1 cellular context compared by ENCODE assay signal in the genomic region with DNA sequence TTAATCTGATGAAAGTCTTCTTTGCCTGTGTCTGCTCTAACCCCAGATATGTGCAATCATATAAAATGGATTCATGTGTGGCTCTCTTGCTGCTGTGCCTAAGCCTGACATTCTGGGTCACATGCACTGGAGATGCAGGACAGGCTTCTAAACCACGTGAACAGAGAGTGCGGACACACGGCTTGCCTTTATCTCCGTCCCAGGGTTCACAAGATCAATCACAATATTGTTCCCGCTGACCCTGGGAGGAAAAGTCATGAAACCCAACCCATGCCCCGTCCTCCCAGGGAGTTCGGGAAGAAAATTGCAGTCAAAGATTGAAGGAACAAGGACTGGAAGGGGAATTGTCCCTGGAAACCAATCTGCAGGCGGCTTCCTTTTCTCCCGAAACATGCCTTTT.
TF ChIP-seq lines count a peak whose summit lies in the region.

No MANE protein-coding gene starts in this region.

TF ChIP-seq in HepG2, 621 proteins besides CTCF, POLR2A, EP300 and RAD21 (continues in another document):
- TF ChIP-seq, protein P1, sequence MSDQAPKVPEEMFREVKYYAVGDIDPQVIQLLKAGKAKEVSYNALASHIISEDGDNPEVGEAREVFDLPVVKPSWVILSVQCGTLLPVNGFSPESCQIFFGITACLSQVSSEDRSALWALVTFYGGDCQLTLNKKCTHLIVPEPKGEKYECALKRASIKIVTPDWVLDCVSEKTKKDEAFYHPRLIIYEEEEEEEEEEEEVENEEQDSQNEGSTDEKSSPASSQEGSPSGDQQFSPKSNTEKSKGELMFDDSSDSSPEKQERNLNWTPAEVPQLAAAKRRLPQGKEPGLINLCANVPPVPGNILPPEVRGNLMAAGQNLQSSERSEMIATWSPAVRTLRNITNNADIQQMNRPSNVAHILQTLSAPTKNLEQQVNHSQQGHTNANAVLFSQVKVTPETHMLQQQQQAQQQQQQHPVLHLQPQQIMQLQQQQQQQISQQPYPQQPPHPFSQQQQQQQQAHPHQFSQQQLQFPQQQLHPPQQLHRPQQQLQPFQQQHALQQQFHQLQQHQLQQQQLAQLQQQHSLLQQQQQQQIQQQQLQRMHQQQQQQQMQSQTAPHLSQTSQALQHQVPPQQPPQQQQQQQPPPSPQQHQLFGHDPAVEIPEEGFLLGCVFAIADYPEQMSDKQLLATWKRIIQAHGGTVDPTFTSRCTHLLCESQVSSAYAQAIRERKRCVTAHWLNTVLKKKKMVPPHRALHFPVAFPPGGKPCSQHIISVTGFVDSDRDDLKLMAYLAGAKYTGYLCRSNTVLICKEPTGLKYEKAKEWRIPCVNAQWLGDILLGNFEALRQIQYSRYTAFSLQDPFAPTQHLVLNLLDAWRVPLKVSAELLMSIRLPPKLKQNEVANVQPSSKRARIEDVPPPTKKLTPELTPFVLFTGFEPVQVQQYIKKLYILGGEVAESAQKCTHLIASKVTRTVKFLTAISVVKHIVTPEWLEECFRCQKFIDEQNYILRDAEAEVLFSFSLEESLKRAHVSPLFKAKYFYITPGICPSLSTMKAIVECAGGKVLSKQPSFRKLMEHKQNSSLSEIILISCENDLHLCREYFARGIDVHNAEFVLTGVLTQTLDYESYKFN (CRISPR knock-in tag; conservative IDR thresholded peaks at IDR 0.05) = peak; percentile 45
- TF ChIP-seq MXD4 (CRISPR knock-in tag; IDR thresholded peaks at IDR 0.05) (no peak), JUNB (CRISPR knock-in tag; IDR thresholded peaks at IDR 0.05; ENCODE audit: borderline replicate concordance) (no peak), KLF16 (CRISPR knock-in tag; IDR thresholded peaks at IDR 0.05) (0 out of 4 replicates have a peak, but pooled peaks of 1 of the 2 experiments have one; percentile 16), ERF (CRISPR knock-in tag; IDR thresholded peaks at IDR 0.05) (peak; percentile 30; the same call in 1 of the 2 replicates), MED1 (CRISPR knock-in tag; IDR thresholded peaks at IDR 0.05) (0 out of 2 replicates have a peak, but pooled peaks have one; percentile 31), FOXC1 (CRISPR knock-in tag; IDR thresholded peaks at IDR 0.05; ENCODE audit: borderline replicate concordance) (no peak), ZNF496 (CRISPR knock-in tag; IDR thresholded peaks at IDR 0.05; ENCODE audit: insufficient replicate concordance) (no peak), ZNF343 (CRISPR knock-in tag; IDR thresholded peaks at IDR 0.05) (no peak), ZNF569 (CRISPR knock-in tag; IDR thresholded peaks at IDR 0.05; ENCODE audit: borderline replicate concordance) (no peak), RARA (CRISPR knock-in tag; IDR thresholded peaks at IDR 0.05) (peak; percentile 78), BCL6 (CRISPR knock-in tag; IDR thresholded peaks at IDR 0.05) (peak; percentile 49), ZFP36L2 (CRISPR knock-in tag; IDR thresholded peaks at IDR 0.05) (no peak), ZNF331 (CRISPR knock-in tag; IDR thresholded peaks at IDR 0.05) (peak; percentile 67; the same call in 1 of the 2 replicates), NR2F6 (IDR thresholded peaks at IDR 0.05) (peak; percentile 59), NR2F6 (CRISPR knock-in tag; IDR thresholded peaks at IDR 0.05) (peak; percentile 79), REXO4 (CRISPR knock-in tag; IDR thresholded peaks at IDR 0.05; ENCODE audit: borderline replicate concordance) (no peak), ARNTL (CRISPR knock-in tag; IDR thresholded peaks at IDR 0.05) (peak; percentile 91), GABPA (IDR thresholded peaks at IDR 0.05; ENCODE audit: low read depth, low read length) (no peak), GABPA (CRISPR knock-in tag; IDR thresholded peaks at IDR 0.05; ENCODE audit: low read depth) (0 out of 2 replicates have a peak, but pooled peaks have one; percentile 17), CREM (IDR thresholded peaks at IDR 0.05) (0 out of 2 replicates have a peak, but pooled peaks have one; percentile 13), CREM (CRISPR knock-in tag; IDR thresholded peaks at IDR 0.05) (no peak), NPAS2 (CRISPR knock-in tag; IDR thresholded peaks at IDR 0.05; ENCODE audit: borderline replicate concordance) (no peak), ZNF20 (CRISPR knock-in tag; IDR thresholded peaks at IDR 0.05) (no peak), NFKBIZ (CRISPR knock-in tag; IDR thresholded peaks at IDR 0.05) (no peak), HOXA9 (CRISPR knock-in tag; IDR thresholded peaks at IDR 0.05; ENCODE audit: borderline replicate concordance) (no peak), RNF2 (conservative IDR thresholded peaks at IDR 0.05; ENCODE audit: low read depth) (peak; percentile 48; the same call in 1 of the 2 replicates), PITX1 (CRISPR knock-in tag; IDR thresholded peaks at IDR 0.05) (peak; percentile 41; the same call in 1 of the 2 replicates), SMAD1 (CRISPR knock-in tag; IDR thresholded peaks at IDR 0.05; ENCODE audit: borderline replicate concordance, low read depth) (no peak), NR2F2 (IDR thresholded peaks at IDR 0.05; ENCODE audit: borderline replicate concordance, low read depth) (peak; percentile 44; the same call in 1 of the 2 replicates), NR1H2 (CRISPR knock-in tag; IDR thresholded peaks at IDR 0.05; ENCODE audit: borderline replicate concordance, low read depth) (no peak), HNF4A (CRISPR knock-in tag; IDR thresholded peaks at IDR 0.05) (peak; percentile 81), SALL1 (CRISPR knock-in tag; IDR thresholded peaks at IDR 0.05) (peak; percentile 69), SMAD9 (CRISPR knock-in tag; IDR thresholded peaks at IDR 0.05) (no peak), NFATC3 (CRISPR knock-in tag; IDR thresholded peaks at IDR 0.05) (no peak), ZEB1 (IDR thresholded peaks at IDR 0.05; ENCODE audit: insufficient replicate concordance, low read depth) (no peak), HDAC1 (CRISPR knock-in tag; IDR thresholded peaks at IDR 0.05) (peak; percentile 47; the same call in 1 of the 2 replicates), NCOA2 (CRISPR knock-in tag; IDR thresholded peaks at IDR 0.05) (peak; percentile 75), PHF21A (CRISPR knock-in tag; IDR thresholded peaks at IDR 0.05) (no peak)
- TF ChIP-seq, protein P2, sequence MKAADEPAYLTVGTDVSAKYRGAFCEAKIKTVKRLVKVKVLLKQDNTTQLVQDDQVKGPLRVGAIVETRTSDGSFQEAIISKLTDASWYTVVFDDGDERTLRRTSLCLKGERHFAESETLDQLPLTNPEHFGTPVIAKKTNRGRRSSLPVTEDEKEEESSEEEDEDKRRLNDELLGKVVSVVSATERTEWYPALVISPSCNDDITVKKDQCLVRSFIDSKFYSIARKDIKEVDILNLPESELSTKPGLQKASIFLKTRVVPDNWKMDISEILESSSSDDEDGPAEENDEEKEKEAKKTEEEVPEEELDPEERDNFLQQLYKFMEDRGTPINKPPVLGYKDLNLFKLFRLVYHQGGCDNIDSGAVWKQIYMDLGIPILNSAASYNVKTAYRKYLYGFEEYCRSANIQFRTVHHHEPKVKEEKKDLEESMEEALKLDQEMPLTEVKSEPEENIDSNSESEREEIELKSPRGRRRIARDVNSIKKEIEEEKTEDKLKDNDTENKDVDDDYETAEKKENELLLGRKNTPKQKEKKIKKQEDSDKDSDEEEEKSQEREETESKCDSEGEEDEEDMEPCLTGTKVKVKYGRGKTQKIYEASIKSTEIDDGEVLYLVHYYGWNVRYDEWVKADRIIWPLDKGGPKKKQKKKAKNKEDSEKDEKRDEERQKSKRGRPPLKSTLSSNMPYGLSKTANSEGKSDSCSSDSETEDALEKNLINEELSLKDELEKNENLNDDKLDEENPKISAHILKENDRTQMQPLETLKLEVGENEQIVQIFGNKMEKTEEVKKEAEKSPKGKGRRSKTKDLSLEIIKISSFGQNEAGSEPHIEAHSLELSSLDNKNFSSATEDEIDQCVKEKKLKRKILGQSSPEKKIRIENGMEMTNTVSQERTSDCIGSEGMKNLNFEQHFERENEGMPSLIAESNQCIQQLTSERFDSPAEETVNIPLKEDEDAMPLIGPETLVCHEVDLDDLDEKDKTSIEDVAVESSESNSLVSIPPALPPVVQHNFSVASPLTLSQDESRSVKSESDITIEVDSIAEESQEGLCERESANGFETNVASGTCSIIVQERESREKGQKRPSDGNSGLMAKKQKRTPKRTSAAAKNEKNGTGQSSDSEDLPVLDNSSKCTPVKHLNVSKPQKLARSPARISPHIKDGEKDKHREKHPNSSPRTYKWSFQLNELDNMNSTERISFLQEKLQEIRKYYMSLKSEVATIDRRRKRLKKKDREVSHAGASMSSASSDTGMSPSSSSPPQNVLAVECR (CRISPR knock-in tag; IDR thresholded peaks at IDR 0.05; ENCODE audit: borderline replicate concordance) = peak; percentile 43; the same call in 1 of the 2 replicates
- TF ChIP-seq, protein P3, sequence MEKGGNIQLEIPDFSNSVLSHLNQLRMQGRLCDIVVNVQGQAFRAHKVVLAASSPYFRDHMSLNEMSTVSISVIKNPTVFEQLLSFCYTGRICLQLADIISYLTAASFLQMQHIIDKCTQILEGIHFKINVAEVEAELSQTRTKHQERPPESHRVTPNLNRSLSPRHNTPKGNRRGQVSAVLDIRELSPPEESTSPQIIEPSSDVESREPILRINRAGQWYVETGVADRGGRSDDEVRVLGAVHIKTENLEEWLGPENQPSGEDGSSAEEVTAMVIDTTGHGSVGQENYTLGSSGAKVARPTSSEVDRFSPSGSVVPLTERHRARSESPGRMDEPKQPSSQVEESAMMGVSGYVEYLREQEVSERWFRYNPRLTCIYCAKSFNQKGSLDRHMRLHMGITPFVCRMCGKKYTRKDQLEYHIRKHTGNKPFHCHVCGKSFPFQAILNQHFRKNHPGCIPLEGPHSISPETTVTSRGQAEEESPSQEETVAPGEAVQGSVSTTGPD (CRISPR knock-in tag; IDR thresholded peaks at IDR 0.05) = no peak
- TF ChIP-seq, protein P4, sequence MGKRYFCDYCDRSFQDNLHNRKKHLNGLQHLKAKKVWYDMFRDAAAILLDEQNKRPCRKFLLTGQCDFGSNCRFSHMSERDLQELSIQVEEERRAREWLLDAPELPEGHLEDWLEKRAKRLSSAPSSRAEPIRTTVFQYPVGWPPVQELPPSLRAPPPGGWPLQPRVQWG (CRISPR knock-in tag; IDR thresholded peaks at IDR 0.05; ENCODE audit: borderline replicate concordance, low read depth) = no peak
- TF ChIP-seq, protein P5, sequence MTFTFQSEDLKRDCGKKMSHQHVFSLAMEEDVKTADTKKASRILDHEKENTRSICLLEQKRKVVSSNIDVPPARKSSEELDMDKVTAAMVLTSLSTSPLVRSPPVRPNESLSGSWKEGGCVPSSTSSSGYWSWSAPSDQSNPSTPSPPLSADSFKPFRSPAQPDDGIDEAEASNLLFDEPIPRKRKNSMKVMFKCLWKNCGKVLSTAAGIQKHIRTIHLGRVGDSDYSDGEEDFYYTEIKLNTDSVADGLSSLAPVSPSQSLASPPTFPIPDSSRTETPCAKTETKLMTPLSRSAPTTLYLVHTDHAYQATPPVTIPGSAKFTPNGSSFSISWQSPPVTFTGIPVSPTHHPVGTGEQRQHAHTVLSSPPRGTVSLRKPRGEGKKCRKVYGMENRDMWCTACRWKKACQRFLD (CRISPR knock-in tag; IDR thresholded peaks at IDR 0.05; ENCODE audit: borderline replicate concordance) = no peak
- TF ChIP-seq, protein P6, sequence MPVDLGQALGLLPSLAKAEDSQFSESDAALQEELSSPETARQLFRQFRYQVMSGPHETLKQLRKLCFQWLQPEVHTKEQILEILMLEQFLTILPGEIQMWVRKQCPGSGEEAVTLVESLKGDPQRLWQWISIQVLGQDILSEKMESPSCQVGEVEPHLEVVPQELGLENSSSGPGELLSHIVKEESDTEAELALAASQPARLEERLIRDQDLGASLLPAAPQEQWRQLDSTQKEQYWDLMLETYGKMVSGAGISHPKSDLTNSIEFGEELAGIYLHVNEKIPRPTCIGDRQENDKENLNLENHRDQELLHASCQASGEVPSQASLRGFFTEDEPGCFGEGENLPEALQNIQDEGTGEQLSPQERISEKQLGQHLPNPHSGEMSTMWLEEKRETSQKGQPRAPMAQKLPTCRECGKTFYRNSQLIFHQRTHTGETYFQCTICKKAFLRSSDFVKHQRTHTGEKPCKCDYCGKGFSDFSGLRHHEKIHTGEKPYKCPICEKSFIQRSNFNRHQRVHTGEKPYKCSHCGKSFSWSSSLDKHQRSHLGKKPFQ (CRISPR knock-in tag; IDR thresholded peaks at IDR 0.05; ENCODE audit: insufficient replicate concordance) = peak; percentile 26
- TF ChIP-seq, protein P7, sequence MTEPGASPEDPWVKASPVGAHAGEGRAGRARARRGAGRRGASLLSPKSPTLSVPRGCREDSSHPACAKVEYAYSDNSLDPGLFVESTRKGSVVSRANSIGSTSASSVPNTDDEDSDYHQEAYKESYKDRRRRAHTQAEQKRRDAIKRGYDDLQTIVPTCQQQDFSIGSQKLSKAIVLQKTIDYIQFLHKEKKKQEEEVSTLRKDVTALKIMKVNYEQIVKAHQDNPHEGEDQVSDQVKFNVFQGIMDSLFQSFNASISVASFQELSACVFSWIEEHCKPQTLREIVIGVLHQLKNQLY (CRISPR knock-in tag; IDR thresholded peaks at IDR 0.05) = peak; percentile 98
- TF ChIP-seq, protein P8, sequence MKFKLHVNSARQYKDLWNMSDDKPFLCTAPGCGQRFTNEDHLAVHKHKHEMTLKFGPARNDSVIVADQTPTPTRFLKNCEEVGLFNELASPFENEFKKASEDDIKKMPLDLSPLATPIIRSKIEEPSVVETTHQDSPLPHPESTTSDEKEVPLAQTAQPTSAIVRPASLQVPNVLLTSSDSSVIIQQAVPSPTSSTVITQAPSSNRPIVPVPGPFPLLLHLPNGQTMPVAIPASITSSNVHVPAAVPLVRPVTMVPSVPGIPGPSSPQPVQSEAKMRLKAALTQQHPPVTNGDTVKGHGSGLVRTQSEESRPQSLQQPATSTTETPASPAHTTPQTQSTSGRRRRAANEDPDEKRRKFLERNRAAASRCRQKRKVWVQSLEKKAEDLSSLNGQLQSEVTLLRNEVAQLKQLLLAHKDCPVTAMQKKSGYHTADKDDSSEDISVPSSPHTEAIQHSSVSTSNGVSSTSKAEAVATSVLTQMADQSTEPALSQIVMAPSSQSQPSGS (CRISPR knock-in tag; IDR thresholded peaks at IDR 0.05) = peak; percentile 19; the same call in 1 of the 2 replicates
- TF ChIP-seq, protein P9, sequence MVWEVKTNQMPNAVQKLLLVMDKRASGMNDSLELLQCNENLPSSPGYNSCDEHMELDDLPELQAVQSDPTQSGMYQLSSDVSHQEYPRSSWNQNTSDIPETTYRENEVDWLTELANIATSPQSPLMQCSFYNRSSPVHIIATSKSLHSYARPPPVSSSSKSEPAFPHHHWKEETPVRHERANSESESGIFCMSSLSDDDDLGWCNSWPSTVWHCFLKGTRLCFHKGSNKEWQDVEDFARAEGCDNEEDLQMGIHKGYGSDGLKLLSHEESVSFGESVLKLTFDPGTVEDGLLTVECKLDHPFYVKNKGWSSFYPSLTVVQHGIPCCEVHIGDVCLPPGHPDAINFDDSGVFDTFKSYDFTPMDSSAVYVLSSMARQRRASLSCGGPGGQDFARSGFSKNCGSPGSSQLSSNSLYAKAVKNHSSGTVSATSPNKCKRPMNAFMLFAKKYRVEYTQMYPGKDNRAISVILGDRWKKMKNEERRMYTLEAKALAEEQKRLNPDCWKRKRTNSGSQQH (CRISPR knock-in tag; IDR thresholded peaks at IDR 0.05; ENCODE audit: low read depth) = 0 out of 2 replicates have a peak, but pooled peaks have one; percentile 25
- TF ChIP-seq, protein P10, sequence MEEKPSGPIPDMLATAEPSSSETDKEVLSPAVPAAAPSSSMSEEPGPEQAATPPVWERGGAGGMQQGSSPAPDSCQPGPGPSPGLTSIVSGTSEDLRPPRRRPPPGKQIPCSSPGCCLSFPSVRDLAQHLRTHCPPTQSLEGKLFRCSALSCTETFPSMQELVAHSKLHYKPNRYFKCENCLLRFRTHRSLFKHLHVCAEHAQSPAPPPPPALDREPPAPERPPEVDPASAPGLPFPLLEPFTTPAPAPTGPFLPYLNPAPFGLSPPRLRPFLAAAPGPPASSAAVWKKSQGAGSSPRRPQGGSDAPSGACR (CRISPR knock-in tag; IDR thresholded peaks at IDR 0.05) = no peak
